In the genomic region with DNA sequence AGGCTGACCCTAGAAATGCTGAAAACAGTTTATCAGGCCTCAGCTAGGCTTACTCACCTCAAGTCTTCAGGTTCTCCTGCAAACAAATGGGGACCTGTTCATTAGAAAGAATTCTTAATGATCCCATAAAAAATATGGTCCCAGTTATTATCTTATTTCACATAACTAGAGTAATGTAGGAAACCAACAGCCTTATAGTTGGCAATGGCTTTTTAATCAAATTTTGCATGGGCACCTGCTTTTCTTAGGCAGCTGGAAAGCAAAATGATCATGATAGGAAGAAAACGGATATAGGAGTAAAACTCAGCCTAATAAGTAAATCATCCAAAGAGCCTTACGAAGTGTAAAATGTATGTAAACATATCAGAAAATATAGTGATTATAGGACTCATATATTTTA, we compare ENCODE assay signal across 15 cellular contexts. TPM values are rescaled to one million over a fixed set of nuclear protein-coding genes. Genes with fewer than 3 reads are reported as not detected.
A peak's percentile ranks its signal among the peaks of the same experiment; 100 is the strongest.
DNase-seq lines count a peak whose midpoint lies in the region; TF ChIP-seq lines count a peak whose summit lies in the region.
"Had no signal": no experiment of that assay in that cellular context is flagged by ENCODE, and none has a peak within 500 bp of the region (broad histone marks: within the 10 kb centered on the region; RNA-seq: fewer than 3 reads in every experiment).

No MANE protein-coding gene starts in this region.

- H3K9ac ChIP-seq in SK-N-SH, result no peak overlapping the region
- H3K9ac ChIP-seq in neural cell (ENCODE audit: low read length), result no peak overlapping the region

- TF ChIP-seq CTCF in BE2C (IDR thresholded peaks at IDR 0.05; ENCODE audit: low read depth, low read length) (no peak), SK-N-SH (IDR thresholded peaks at IDR 0.05) (no peak), brain (conservative IDR thresholded peaks at IDR 0.05) (no peak), neural cell (IDR thresholded peaks at IDR 0.05; ENCODE audit: poor library complexity, severe bottlenecking) (no peak), glutamatergic neuron (IDR thresholded peaks at IDR 0.05; ENCODE audit: partially characterized antibody, unreplicated experiment) (no peak)

- peak overlapping the region; percentile 80 for H3K4me3 ChIP-seq in BE2C (ENCODE audit: low read depth, low read length)
- peak overlapping the region in 1 of 2 experiments; percentile 50; a peak in 1 of 4 replicates for H3K4me3 ChIP-seq in SK-N-SH (ENCODE audit: low read depth in 2 of 2, low read length in 1 of 2)
- H3K4me3 ChIP-seq in neural cell (ENCODE audit: low read length), result peak overlapping the region; percentile 67
- no peak overlapping the region for H3K4me3 ChIP-seq in H7 (ENCODE audit: insufficient read depth, low read depth, low read length)
- H3K4me3 ChIP-seq: A549, GM12878 had no signal

- H2AFZ ChIP-seq in SK-N-SH (ENCODE audit: low read depth), result no peak overlapping the region
- H2AFZ ChIP-seq in neural cell (ENCODE audit: low read depth, low read length), result no peak overlapping the region
- H2AFZ ChIP-seq: GM23338 had no signal

- H3K9me2 ChIP-seq in SK-N-SH (no peaks in the 10 kb centered on the region), neural cell (ENCODE audit: insufficient read depth, low read length) (no peaks in the 10 kb centered on the region)

- no peak for TF ChIP-seq RAD21 in SK-N-SH (IDR thresholded peaks at IDR 0.05; ENCODE audit: low read length)
- TF ChIP-seq RAD21 in neural cell (conservative IDR thresholded peaks at IDR 0.05), result no peak

- H3K4me3 Mint-ChIP-seq in brain (peak overlapping the region in 4 of 5 experiments; percentile 88 to 91 (median 90)), glutamatergic neuron (ENCODE audit: unreplicated experiment) (no peak overlapping the region)
- H3K4me3 Mint-ChIP-seq in T-helper 2 cell treated with Interferon-gamma antibody and Interleukin-4, amounts not matched to agents 5 μg/mL and 100 μg/mL, for 36 hours, result no peak overlapping the region
- H3K4me3 Mint-ChIP-seq: CD4-positive, alpha-beta memory T cell had no signal

- CTCF ChIA-PET in SK-N-SH (lab: Yijun Ruan, JAX), result interaction anchor here (1.2 to 1.4 kb wide), 2 partner anchors 41 to 78 kb away, joined by 5 to 8 read pairs; no protein-coding TSS in a partner anchor

- H3K4me1 Mint-ChIP-seq in brain (peaks cover 33% of the 10 kb centered on the region), glutamatergic neuron (ENCODE audit: low read depth, unreplicated experiment) (peaks cover 6% of the 10 kb centered on the region)
- H3K4me1 Mint-ChIP-seq in T-helper 2 cell treated with Interferon-gamma antibody and Interleukin-4, amounts not matched to agents 5 μg/mL and 100 μg/mL, for 36 hours (ENCODE audit: low read depth), result no peaks in the 10 kb centered on the region

- DNase-seq in BE2C, result no peak
- DNase-seq in SK-N-SH, result peak; percentile 26
- DNase-seq in H4 (ENCODE audit: low spot score), result no peak
- DNase-seq in T-helper 2 cell treated with Interferon-gamma antibody and Interleukin-4, amounts not matched to agents 5 μg/mL and 100 μg/mL, for 36 hours (ENCODE audit: low spot score), result no peak
- DNase-seq in glutamatergic neuron, result no peak
- DNase-seq in H7, result no peak
- DNase-seq: DMS153 had no signal

- TF ChIP-seq EP300 in SK-N-SH (IDR thresholded peaks at IDR 0.05; ENCODE audit: borderline replicate concordance in 1 of 2, low read depth in 1 of 2, low read length in 1 of 2) (peak in 1 of 2 experiments; percentile 34; a peak in 1 of 4 replicates), neural cell (conservative IDR thresholded peaks at IDR 0.05; ENCODE audit: poor library complexity, severe bottlenecking) (no peak)

- H3K4me1 ChIP-seq in BE2C, result peaks cover 11% of the 10 kb centered on the region
- peaks cover 0 to 8% of the 10 kb centered on the region in 2 experiments; a peak in 2 of 4 replicates for H3K4me1 ChIP-seq in SK-N-SH (ENCODE audit: control insufficient read depth in 1 of 2, insufficient read depth in 2 of 2, low read depth in 1 of 2, low read length in 1 of 2)
- H3K4me1 ChIP-seq: A549 had no signal

- peaks cover 22% of the 10 kb centered on the region for H3K27me3 Mint-ChIP-seq in brain
- H3K27me3 Mint-ChIP-seq in T-helper 2 cell treated with Interferon-gamma antibody and Interleukin-4, amounts not matched to agents 5 μg/mL and 100 μg/mL, for 36 hours (ENCODE audit: low read depth), result peaks cover 3% of the 10 kb centered on the region
- peaks cover 3% of the 10 kb centered on the region for H3K27me3 Mint-ChIP-seq in glutamatergic neuron (ENCODE audit: unreplicated experiment)

- H3K27ac Mint-ChIP-seq in brain (peak overlapping the region in 1 of 5 experiments; percentile 7), glutamatergic neuron (ENCODE audit: unreplicated experiment) (no peak overlapping the region)
- no peak overlapping the region for H3K27ac Mint-ChIP-seq in T-helper 2 cell treated with Interferon-gamma antibody and Interleukin-4, amounts not matched to agents 5 μg/mL and 100 μg/mL, for 36 hours
- H3K27ac Mint-ChIP-seq: CD4-positive, alpha-beta memory T cell; GM23338 had no signal

- H3K27me3 ChIP-seq in BE2C (no peaks in the 10 kb centered on the region), SK-N-SH (ENCODE audit: insufficient read depth) (no peaks in the 10 kb centered on the region), neural cell (ENCODE audit: insufficient read depth, low read depth, low read length) (no peaks in the 10 kb centered on the region), H7 (ENCODE audit: control insufficient read depth, insufficient read depth, low read length) (no peaks in the 10 kb centered on the region)

- peaks cover 16% of the 10 kb centered on the region for H3K36me3 Mint-ChIP-seq in brain
- no peaks in the 10 kb centered on the region for H3K36me3 Mint-ChIP-seq in T-helper 2 cell treated with Interferon-gamma antibody and Interleukin-4, amounts not matched to agents 5 μg/mL and 100 μg/mL, for 36 hours (ENCODE audit: low read depth)
- H3K36me3 Mint-ChIP-seq in glutamatergic neuron (ENCODE audit: unreplicated experiment), result no peaks in the 10 kb centered on the region
- H3K36me3 Mint-ChIP-seq: CD4-positive, alpha-beta memory T cell had no signal

- H4K20me1 ChIP-seq in SK-N-SH (ENCODE audit: insufficient read depth) (no peaks in the 10 kb centered on the region), neural cell (ENCODE audit: insufficient read depth) (no peaks in the 10 kb centered on the region)

- H3K4me2 ChIP-seq in SK-N-SH (no peak overlapping the region), neural cell (ENCODE audit: low read length) (peak overlapping the region; percentile 88)
- H3K4me2 ChIP-seq: A549 had no signal

- POLR2A ChIA-PET in SK-N-SH (lab: Yijun Ruan, JAX), result no interaction called here

- no peaks in the 10 kb centered on the region for H3K79me2 ChIP-seq in SK-N-SH (ENCODE audit: insufficient read depth)
- no peaks in the 10 kb centered on the region for H3K79me2 ChIP-seq in neural cell (replicated peaks; ENCODE audit: insufficient read depth, low read length)

- peaks cover 0 to 2% (median 0%) of the 10 kb centered on the region in 5 experiments for H3K9me3 Mint-ChIP-seq in brain
- no peaks in the 10 kb centered on the region for H3K9me3 Mint-ChIP-seq in T-helper 2 cell treated with Interferon-gamma antibody and Interleukin-4, amounts not matched to agents 5 μg/mL and 100 μg/mL, for 36 hours
- H3K9me3 Mint-ChIP-seq in glutamatergic neuron (ENCODE audit: unreplicated experiment), result peaks cover 2% of the 10 kb centered on the region
- H3K9me3 Mint-ChIP-seq: GM23338 had no signal

- H3K36me3 ChIP-seq in BE2C (peaks cover 15% of the 10 kb centered on the region), SK-N-SH (replicated peaks in 1 of 2; ENCODE audit: control insufficient read depth in 1 of 2, insufficient read depth in 2 of 2, low read length in 1 of 2) (peaks cover 0 to 2% of the 10 kb centered on the region in 2 experiments), neural cell (ENCODE audit: insufficient read depth, low read length) (peaks cover 9% of the 10 kb centered on the region), H7 (replicated peaks; ENCODE audit: control insufficient read depth, insufficient read depth, low read length) (no peaks in the 10 kb centered on the region)

- H3K9me3 ChIP-seq in BE2C, result no peaks in the 10 kb centered on the region
- H3K9me3 ChIP-seq in SK-N-SH, result no peaks in the 10 kb centered on the region
- no peaks in the 10 kb centered on the region for H3K9me3 ChIP-seq in neural cell (ENCODE audit: low read length)
- H3K9me3 ChIP-seq: A549, Caco-2 had no signal

- 3% methylated on average over 2 of the region's 2 CpGs for WGBS in SK-N-SH (ENCODE audit: low lambda C conversion rate)

- no peaks in the 10 kb centered on the region for H3F3A ChIP-seq in SK-N-SH (replicated peaks; ENCODE audit: insufficient read depth)
- no peaks in the 10 kb centered on the region for H3F3A ChIP-seq in neural cell (ENCODE audit: insufficient read depth, low read length, poor library complexity, severe bottlenecking)

- H3K27ac ChIP-seq in SK-N-SH (ENCODE audit: low read depth in 2 of 2, low read length in 1 of 2), result peak overlapping the region in 1 of 2 experiments; percentile 45; a peak in 2 of 4 replicates
- H3K27ac ChIP-seq in neural cell (ENCODE audit: low read length), result no peak overlapping the region
- H3K27ac ChIP-seq: A549 had no signal

TF ChIP-seq in SK-N-SH, 30 proteins besides CTCF, POLR2A, EP300 and RAD21 (continues in another document):
- peak; percentile 57; the same call in 1 of the 2 replicates for TF ChIP-seq RCOR1 (IDR thresholded peaks at IDR 0.05; ENCODE audit: low read length)
- no peak for TF ChIP-seq CHD2 (IDR thresholded peaks at IDR 0.05; ENCODE audit: low read length, partially characterized antibody)

RNA-seq across cellular contexts. Expression of gene NRSN1, which starts 1.3 kb away (rescaled TPM):
- 18.7 TPM for polyA plus RNA-seq in BE2C (2012; ENCODE audit: insufficient read depth, insufficient read length, low read depth)
- polyA plus RNA-seq in SK-N-SH (2012; rRNA removed), result 0.02 and 0.41 TPM in 2 replicates
- 0.46 and 0.84 TPM in 2 replicates for polyA plus RNA-seq in SK-N-SH (2012; cell fraction: cytosol; rRNA removed)
- 0.08 and 0.33 TPM in 2 replicates for polyA plus RNA-seq in SK-N-SH (2012; cell fraction: nucleus; rRNA removed)
- 123 TPM for polyA plus RNA-seq in brain (ENCODE audit: insufficient read depth, low read depth, low replicate concordance)
- 23.1 and 24.5 TPM in 2 replicates for polyA plus RNA-seq in neural cell
- polyA minus RNA-seq in neural cell, result 17.3 and 22.2 TPM in 2 replicates
- not detected in 2 replicates for total RNA-seq in H4 (2014; rRNA removed; shearing (Covaris generic))
- 5.7 TPM for total RNA-seq in glutamatergic neuron (ENCODE audit: unreplicated experiment)
- not detected in 2 replicates for total RNA-seq in H7 (2014; rRNA removed; shearing (Covaris generic))
- total RNA-seq: Caco-2; CD4-positive, alpha-beta memory T cell; GM12878 had no signal
- polyA plus RNA-seq: A549; BJ; CD4-positive, alpha-beta memory T cell; GM12878 had no signal

Comparison
In these comparisons a context has a peak if more than half of its experiments do, and no peak if none do; other contexts are left out.
1. H3K4me3 Mint-ChIP-seq: peak in brain (4 of 5); none in T-helper 2 cell treated with Interferon-gamma antibody and Interleukin-4, amounts not matched to agents 5 μg/mL and 100 μg/mL, for 36 hours (single experiment) and glutamatergic neuron (single experiment).